8 cellular contexts compared by ENCODE assay signal in genomic region chr12:67593041-67593870, GRCh38. TPM values are rescaled to one million over a fixed set of nuclear protein-coding genes. Genes with fewer than 3 reads are reported as not detected.
DNase-seq lines count a peak whose midpoint lies in the region; ATAC-seq, FAIRE-seq and TF ChIP-seq lines count a peak whose summit lies in the region.

No MANE protein-coding gene starts in this region.

- H3K36me3 ChIP-seq in left ventricle myocardium inferior: no peaks in the 10 kb centered on the region

- peaks cover 13% of the 10 kb centered on the region for H3K4me1 ChIP-seq in left ventricle myocardium inferior

- FAIRE-seq in HTR-8/SVneo (lab: Jason Lieb, UNC): no peak

- no peak overlapping the region for H3K4me3 ChIP-seq in left ventricle myocardium inferior

- H3K9me3 ChIP-seq in left ventricle myocardium inferior (replicated peaks): no peaks in the 10 kb centered on the region

- DNase-seq in NCI-H774 (lab: John Stamatoyannopoulos, UW) (peak; percentile 77), left ventricle myocardium inferior (no peak), erythroblast (lab: John Stamatoyannopoulos, UW) (no peak), HTR-8/SVneo (ENCODE audit: insufficient read length, low spot score) (no peak), anterior cingulate cortex (lab: John Stamatoyannopoulos, UW) (no peak)

- TF ChIP-seq CTCF in 22Rv1 (IDR thresholded peaks at IDR 0.05) (no peak), left ventricle myocardium inferior (IDR thresholded peaks at IDR 0.05; ENCODE audit: borderline replicate concordance) (no peak)

- TF ChIP-seq POLR2A in erythroblast (IDR thresholded peaks at IDR 0.05; ENCODE audit: low read length): no peak

- H3K27ac ChIP-seq in 22Rv1: peak overlapping the region; percentile 44
- peak overlapping the region; percentile 29 for H3K27ac ChIP-seq in left ventricle myocardium inferior (replicated peaks)

- intact Hi-C loops in left ventricle myocardium inferior (cut with micrococcal nuclease): no loop called here

- no peaks in the 10 kb centered on the region for H3K27me3 ChIP-seq in left ventricle myocardium inferior (ENCODE audit: low read depth)

- ATAC-seq in GM18909 (IDR thresholded peaks at IDR 0.05; ENCODE audit: poor library complexity, unreplicated experiment) (peak; percentile 16), HG03196 (IDR thresholded peaks at IDR 0.05; ENCODE audit: unreplicated experiment) (no peak)

RNA-seq across cellular contexts. Expression of gene DYRK2, which starts 55.3 kb away (rescaled TPM):
- total RNA-seq in left ventricle myocardium inferior: 42.6 TPM
